ENCODE assay signal across 29 cellular contexts in genomic region chr1:218435528-218435927, GRCh38.
"Had no signal": no experiment of that assay in that cellular context is flagged by ENCODE, and none has a peak within 500 bp of the region (broad histone marks: within the 10 kb centered on the region; RNA-seq: fewer than 3 reads in every experiment).

No MANE protein-coding gene starts in this region.

- DNase-seq: activated CD4-positive, alpha-beta T cell treated with anti-CD3 and anti-CD28 coated beads for 1 hour; activated CD4-positive, alpha-beta T cell treated with anti-CD3 and anti-CD28 coated beads for 48 hours; activated CD4-positive, alpha-beta T cell treated with anti-CD3 and anti-CD28 coated beads, Interleukin-2, amount 50 U/mL, for 4 hours; activated CD4-positive, CD25-positive, alpha-beta regulatory T cell; activated CD8-positive, alpha-beta T cell treated with anti-CD3 and anti-CD28 coated beads for 36 hours; activated gamma-delta T cell; activated naive CD4-positive, alpha-beta T cell treated with Interleukin-2 at 50 U/mL for 16 hours; activated naive CD8-positive, alpha-beta T cell treated with anti-CD3 and anti-CD28 coated beads, Interleukin-2, amount 10 ng/mL, durations not matched to agents 7 days and 5 days; activated T-cell treated with anti-CD3 and anti-CD28 coated beads, Interleukin-2, amount 50 U/mL, for 1 hour; activated T-cell treated with anti-CD3 and anti-CD28 coated beads, Interleukin-2, amount 50 U/mL, for 72 hours; adrenal gland; body of pancreas; caudate nucleus; NCI-H1048; NCI-H1105 treated with DMSO at 0.1 percent for 48 hours; NCI-H1436; NCI-H1694; NCI-H1930; NCI-H2081 treated with DMSO at 0.1 percent for 48 hours; NCI-H345; NCI-H524 treated with DMSO at 0.1 percent for 48 hours; Right ventricle myocardium superior; T1000; WERI-Rb-1 had no signal

- H3K9me3 ChIP-seq: adrenal gland, body of pancreas, breast epithelium had no signal

- H3K36me3 ChIP-seq: adrenal gland, breast epithelium, WERI-Rb-1 had no signal

- ATAC-seq: activated CD8-positive, alpha-beta T cell treated with anti-CD3 and anti-CD28 coated beads for 36 hours; activated T-cell treated with anti-CD3 and anti-CD28 coated beads, Interleukin-2, amount 50 U/mL, for 72 hours; activated T-helper 17 cell treated with anti-CD3 and anti-CD28 coated beads, Interleukin-2, amount 50 U/mL, for 72 hours; body of pancreas; K562 had no signal

- H3K27me3 ChIP-seq: adrenal gland, body of pancreas, breast epithelium had no signal

- H3K4me1 ChIP-seq: adrenal gland, body of pancreas, breast epithelium had no signal

- H3K4me3 ChIP-seq: adrenal gland, body of pancreas, breast epithelium, K562, SK-N-MC had no signal

- H3K27ac ChIP-seq: adrenal gland, body of pancreas, breast epithelium, RWPE1, SK-N-MC, WERI-Rb-1 had no signal
